Comparison of ENCODE assay signal across 19 cellular contexts in genomic region chr13:37540228-37540627, GRCh38. TPM values are rescaled to one million over a fixed set of nuclear protein-coding genes. Genes with fewer than 3 reads are reported as not detected.
DNase-seq lines count a peak whose midpoint lies in the region; ATAC-seq and TF ChIP-seq lines count a peak whose summit lies in the region.
"Had no signal": no experiment of that assay in that cellular context is flagged by ENCODE, and none has a peak within 500 bp of the region (broad histone marks: within the 10 kb centered on the region; RNA-seq: fewer than 3 reads in every experiment).

No MANE protein-coding gene starts in this region.

- no peaks in the 10 kb centered on the region for H3K9me3 ChIP-seq in AG04450 (ENCODE audit: control insufficient read depth, insufficient read depth, low read length)
- H3K9me3 ChIP-seq: tibial nerve had no signal

- H3K27ac ChIP-seq in AG04450 (ENCODE audit: low read depth, low read length) (no peak overlapping the region), brain microvascular endothelial cell (peak overlapping the region; percentile 47), foreskin keratinocyte (no peak overlapping the region)
- H3K27ac ChIP-seq: heart left ventricle, tibial nerve had no signal

- POLR2A ChIA-PET in AG04450 (lab: Yijun Ruan, JAX), result interaction anchor here (0.6 to 0.7 kb wide), 2 partner anchors 16 to 322 kb away, joined by 3 to 12 read pairs; no protein-coding TSS in a partner anchor

- peaks cover 7% of the 10 kb centered on the region for H3K4me1 ChIP-seq in foreskin keratinocyte
- H3K4me1 ChIP-seq: heart left ventricle, tibial nerve had no signal

- no peaks in the 10 kb centered on the region for H3K27me3 ChIP-seq in AG04450 (ENCODE audit: control insufficient read depth, insufficient read depth, low read length)
- no peaks in the 10 kb centered on the region for H3K27me3 ChIP-seq in brain microvascular endothelial cell (replicated peaks)
- no peaks in the 10 kb centered on the region for H3K27me3 ChIP-seq in foreskin keratinocyte
- H3K27me3 ChIP-seq: heart left ventricle, tibial nerve had no signal

- in situ Hi-C loops in brain microvascular endothelial cell (cut with HindIII; ENCODE audit: low pct_ligation_motif_present, low sequenced_read_pairs), result no loop called here

- peak; percentile 81 for ATAC-seq in foreskin keratinocyte
- ATAC-seq in GM18502 (IDR thresholded peaks at IDR 0.05; ENCODE audit: poor library complexity, unreplicated experiment), result no peak
- ATAC-seq: activated CD8-positive, alpha-beta T cell treated with anti-CD3 and anti-CD28 coated beads, Interleukin-2, amount 10 ng/mL, durations not matched to agents 7 days and 5 days; heart left ventricle had no signal

- TF ChIP-seq CTCF in AG04450 (IDR thresholded peaks at IDR 0.05; ENCODE audit: low read depth, low read length) (no peak), HFF-Myc (IDR thresholded peaks at IDR 0.05; ENCODE audit: low read depth, low read length, missing control alignments) (no peak), brain microvascular endothelial cell (IDR thresholded peaks at IDR 0.05; ENCODE audit: low read depth, low read length, missing control alignments) (no peak), foreskin keratinocyte (conservative IDR thresholded peaks at IDR 0.05) (no peak)

- H3K4me3 ChIP-seq in AG04450 (ENCODE audit: low read depth, low read length) (no peak overlapping the region), HFF-Myc (replicated peaks; ENCODE audit: low read depth, low read length) (no peak overlapping the region), brain microvascular endothelial cell (ENCODE audit: low read depth, low read length) (no peak overlapping the region)
- H3K4me3 ChIP-seq: heart left ventricle, tibial nerve had no signal

- DNase-seq in AG04450 (ENCODE audit: low read depth, low spot score) (peak; percentile 75), HFF-Myc (ENCODE audit: extremely low read depth, low read depth) (peak; percentile 77), brain microvascular endothelial cell (peak; percentile 39), foreskin keratinocyte (peak; percentile 36 to 73), DMS 273 treated with DMSO at 0.1 percent for 48 hours (lab: John Stamatoyannopoulos, UW) (no peak), DMS53 (lab: John Stamatoyannopoulos, UW) (no peak), NCI-H187 (lab: John Stamatoyannopoulos, UW) (no peak)
- DNase-seq: 8988T; activated CD8-positive, alpha-beta T cell treated with anti-CD3 and anti-CD28 coated beads, Interleukin-2, amount 10 ng/mL, durations not matched to agents 7 days and 5 days; CD4-positive, alpha-beta memory T cell; cerebellar nuclear complex; heart left ventricle; kidney glomerular epithelial cell; NCI-H1930; stimulated activated CD4-positive, alpha-beta T cell treated with anti-CD3 and anti-CD28 coated beads, Interleukin-15, amount 100 ng/mL, for 24 hours; stimulated activated naive CD4-positive, alpha-beta T cell had no signal

- CTCF ChIA-PET in AG04450 (lab: Charles Lee), result no interaction called here

- no peaks in the 10 kb centered on the region for H3K36me3 ChIP-seq in brain microvascular endothelial cell (replicated peaks)
- H3K36me3 ChIP-seq: heart left ventricle, tibial nerve had no signal

RNA-seq across cellular contexts. Expression of gene POSTN, which starts 58.3 kb away (rescaled TPM):
- polyA plus RNA-seq in AG04450 (2011; rRNA removed) (241 and 359 TPM in 2 replicates), foreskin keratinocyte (1.0 and 8.3 TPM in 2 replicates)
- polyA minus RNA-seq in AG04450 (2011; rRNA and poly(A)+ RNA removed), result 105 and 159 TPM in 2 replicates
- 1.8 and 12.7 TPM in 2 replicates for total RNA-seq in foreskin keratinocyte
- total RNA-seq: activated CD8-positive, alpha-beta T cell treated with anti-CD3 and anti-CD28 coated beads, Interleukin-2, amount 10 ng/mL, durations not matched to agents 7 days and 5 days; activated T-helper 1 cell treated with anti-CD3 and anti-CD28 coated beads, Interleukin-12 subunit alpha, Interleukin-12 subunit beta, Interleukin-2, Interleukin-4 antibody, amounts not matched to agents 30 ng/mL and 10 ng/mL and 1 ng/mL, durations not matched to agents 14 hours and 24 hours and 36 hours; CD4-positive, alpha-beta memory T cell had no signal
- polyA plus RNA-seq: CD4-positive, alpha-beta memory T cell had no signal

Comparison
In these comparisons a context has a peak if more than half of its experiments do, and no peak if none do; other contexts are left out.
1. DNase-seq: peak in AG04450 (single experiment), HFF-Myc (single experiment), brain microvascular endothelial cell (single experiment) and foreskin keratinocyte (2 of 2); none in DMS 273 treated with DMSO at 0.1 percent for 48 hours (single experiment), DMS53 (single experiment) and NCI-H187 (0 of 2).
2. RNA of gene POSTN, which starts 58.3 kb away (polyA plus RNA-seq): 241 to 359 TPM in AG04450; 1.0 to 8.3 TPM in foreskin keratinocyte; every median in the first group is over 10 times any median in the second.